ENCODE assay signal across 13 cellular contexts in the genomic region with DNA sequence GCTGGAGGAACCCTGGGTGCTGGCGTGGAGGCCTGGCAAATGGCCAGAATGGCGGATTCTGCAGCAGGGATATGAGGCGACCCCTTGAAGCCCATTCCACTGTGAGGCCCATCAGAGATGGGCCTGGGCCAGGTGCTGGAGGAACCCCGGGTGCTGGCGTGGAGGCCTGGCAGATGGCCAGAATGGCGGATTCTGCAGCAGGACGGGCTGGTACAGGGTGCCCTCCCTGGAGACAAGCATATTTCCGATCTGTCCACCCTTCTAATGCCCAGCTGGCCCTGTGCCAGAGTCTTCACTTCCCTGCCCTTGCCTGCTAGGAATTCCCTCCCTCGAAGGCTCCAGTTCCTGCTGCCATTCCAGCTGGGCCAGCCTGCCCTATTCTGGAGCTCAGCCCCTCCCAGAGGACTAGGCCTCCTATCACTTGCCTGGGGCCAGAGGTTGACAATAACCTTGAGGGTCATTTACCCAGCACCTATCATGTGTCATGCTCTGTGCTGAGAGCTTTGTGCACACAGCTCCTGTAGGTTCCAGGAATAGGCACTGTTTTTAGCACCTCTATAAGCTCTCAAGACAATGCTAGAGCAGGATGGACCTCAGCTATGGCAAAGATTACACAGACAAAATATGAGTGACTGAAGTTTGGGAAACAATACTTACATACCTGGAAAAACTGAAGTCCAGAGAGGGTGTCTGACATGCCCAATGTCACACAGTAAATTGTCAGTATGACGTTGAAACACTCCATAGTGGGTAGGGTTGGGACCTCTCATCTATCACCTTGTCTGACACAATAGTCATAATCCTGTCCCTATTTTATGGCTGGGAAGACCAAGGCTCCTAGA. TPM values are rescaled to one million over a fixed set of nuclear protein-coding genes. Genes with fewer than 3 reads are reported as not detected.
DNase-seq lines count a peak whose midpoint lies in the region; TF ChIP-seq lines count a peak whose summit lies in the region.
"Had no signal": no experiment of that assay in that cellular context is flagged by ENCODE, and none has a peak within 500 bp of the region (broad histone marks: within the 10 kb centered on the region; RNA-seq: fewer than 3 reads in every experiment).

No MANE protein-coding gene starts in this region.

- no peak for TF ChIP-seq CTCF in chondrocyte (IDR thresholded peaks at IDR 0.05)

- peaks cover 26% of the 10 kb centered on the region for H3K27me3 Mint-ChIP-seq in chondrocyte (ENCODE audit: low read depth)
- H3K27me3 Mint-ChIP-seq: central memory CD8-positive, alpha-beta T cell had no signal

- H3K36me3 Mint-ChIP-seq in chondrocyte (ENCODE audit: low read depth), result no peaks in the 10 kb centered on the region
- H3K36me3 Mint-ChIP-seq: IgD-negative memory B cell had no signal

- H3K27ac Mint-ChIP-seq in chondrocyte (ENCODE audit: unreplicated experiment), result no peak overlapping the region

- H3K9me3 Mint-ChIP-seq in chondrocyte (ENCODE audit: low read depth), result no peaks in the 10 kb centered on the region
- H3K9me3 Mint-ChIP-seq: central memory CD8-positive, alpha-beta T cell had no signal

- H3K4me1 Mint-ChIP-seq in chondrocyte (ENCODE audit: low read depth), result no peaks in the 10 kb centered on the region
- H3K4me1 Mint-ChIP-seq: central memory CD8-positive, alpha-beta T cell; IgD-negative memory B cell had no signal

- DNase-seq in COLO668 (lab: John Stamatoyannopoulos, UW; ENCODE audit: unreplicated experiment), result peak; percentile 27
- DNase-seq in M059J (ENCODE audit: low read depth), result peak; percentile 50
- peak; percentile 75 for DNase-seq in chondrocyte (ENCODE audit: low spot score)
- DNase-seq in nucleus accumbens (lab: John Stamatoyannopoulos, UW), result peak in 35 of 56 donors; percentile 7 to 66 (median 22)
- DNase-seq in activated T-cell treated with anti-CD3 and anti-CD28 coated beads for 4 hours, result no peak
- no peak for DNase-seq in ecto neural progenitor cell (ENCODE audit: low spot score)
- no peak for DNase-seq in NCI-H526 treated with DMSO at 0.1 percent for 48 hours (lab: John Stamatoyannopoulos, UW)
- DNase-seq in NCI-H1048 (lab: John Stamatoyannopoulos, UW), result no peak
- DNase-seq: mammary epithelial cell had no signal

- no peak overlapping the region for H3K4me3 Mint-ChIP-seq in chondrocyte (ENCODE audit: unreplicated experiment)
- H3K4me3 Mint-ChIP-seq: central memory CD8-positive, alpha-beta T cell; IgD-negative memory B cell had no signal

RNA-seq across cellular contexts. Expression of gene SUN5, which starts 21.4 kb away (rescaled TPM):
- total RNA-seq in M059J (2014; rRNA removed; shearing (Covaris generic)), result not detected in 2 replicates
- not detected in 3 replicates for total RNA-seq in chondrocyte
- total RNA-seq: mammary epithelial cell; skeletal muscle tissue; T-helper 2 cell treated with Interferon-gamma antibody and Interleukin-4, amounts not matched to agents 100 ng/mL and 5 ng/mL, for 36 hours had no signal

RNA-seq across cellular contexts. Expression of gene BPIFB2, which starts 24.7 kb away (rescaled TPM):
- total RNA-seq in M059J (2014; rRNA removed; shearing (Covaris generic)), result not detected in 2 replicates
- total RNA-seq in chondrocyte, result not detected in 3 replicates
- total RNA-seq: mammary epithelial cell; skeletal muscle tissue; T-helper 2 cell treated with Interferon-gamma antibody and Interleukin-4, amounts not matched to agents 100 ng/mL and 5 ng/mL, for 36 hours had no signal

RNA-seq across cellular contexts. Expression of gene BPIFB6, which starts 48.6 kb away (rescaled TPM):
- total RNA-seq in M059J (2014; rRNA removed; shearing (Covaris generic)), result not detected in 2 replicates
- not detected in 3 replicates for total RNA-seq in chondrocyte
- total RNA-seq: mammary epithelial cell; skeletal muscle tissue; T-helper 2 cell treated with Interferon-gamma antibody and Interleukin-4, amounts not matched to agents 100 ng/mL and 5 ng/mL, for 36 hours had no signal

Comparison
In these comparisons a context has a peak if more than half of its experiments do, and no peak if none do; other contexts are left out.
1. DNase-seq: peak in COLO668 (single experiment), M059J (single experiment), chondrocyte (single experiment) and nucleus accumbens (35 of 56); none in activated T-cell treated with anti-CD3 and anti-CD28 coated beads for 4 hours (single experiment), ecto neural progenitor cell (single experiment), NCI-H526 treated with DMSO at 0.1 percent for 48 hours (single experiment) and NCI-H1048 (single experiment).